ENCODE assay signal across 6 cellular contexts in genomic region chr4:98765771-98766170, GRCh38.
"Had no signal": no experiment of that assay in that cellular context is flagged by ENCODE, and none has a peak within 500 bp of the region (broad histone marks: within the 10 kb centered on the region; RNA-seq: fewer than 3 reads in every experiment).

No MANE protein-coding gene starts in this region.

- ATAC-seq: HepG2 had no signal

- H3K27ac ChIP-seq: HL-60 had no signal

- FAIRE-seq: HepG2, HTR-8/SVneo had no signal

- DNase-seq: IMR-90, KBM-7, KG1 had no signal
